ENCODE assay signal across 24 cellular contexts in the genomic region with DNA sequence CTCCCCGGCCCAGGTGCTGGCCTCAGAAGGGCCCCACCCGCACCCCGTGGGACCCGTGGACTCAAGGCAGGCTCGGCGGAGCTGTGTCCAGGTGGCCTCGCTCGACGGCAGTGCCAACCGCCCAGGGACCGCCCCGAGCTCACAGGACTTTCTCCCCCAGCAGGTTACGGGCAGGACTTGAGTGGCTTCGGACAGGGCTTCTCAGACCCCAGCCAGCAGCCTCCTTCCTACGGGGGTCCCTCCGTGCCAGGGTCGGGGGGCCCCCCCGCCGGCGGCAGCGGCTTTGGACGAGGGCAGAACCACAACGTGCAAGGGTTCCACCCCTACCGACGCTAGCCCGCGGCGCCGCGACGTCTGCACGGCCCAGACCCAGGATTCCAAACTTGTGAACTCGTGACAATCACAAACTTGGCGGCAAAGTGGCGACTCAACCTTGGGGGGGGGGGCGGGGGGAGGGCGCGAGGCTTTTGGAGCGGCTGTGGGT. TPM values are rescaled to one million over a fixed set of nuclear protein-coding genes. Genes with fewer than 3 reads are reported as not detected.
"Had no signal": no experiment of that assay in that cellular context is flagged by ENCODE, and none has a peak within 500 bp of the region (broad histone marks: within the 10 kb centered on the region; RNA-seq: fewer than 3 reads in every experiment).

No MANE protein-coding gene starts in this region.

- H3K4me3 Mint-ChIP-seq: activated CD8-positive, alpha-beta T cell treated with anti-CD3 and anti-CD28 coated beads, Interleukin-2, amount 10 ng/mL, durations not matched to agents 7 days and 5 days; activated naive CD8-positive, alpha-beta T cell treated with anti-CD3 and anti-CD28 coated beads, Interleukin-2, amount 10 ng/mL, durations not matched to agents 7 days and 5 days; T-helper 17 cell; WTC11 had no signal

- H3K27ac Mint-ChIP-seq: activated CD8-positive, alpha-beta T cell treated with anti-CD3 and anti-CD28 coated beads, Interleukin-2, amount 10 ng/mL, durations not matched to agents 7 days and 5 days; activated naive CD8-positive, alpha-beta T cell treated with anti-CD3 and anti-CD28 coated beads, Interleukin-2, amount 10 ng/mL, durations not matched to agents 7 days and 5 days had no signal

- H3K4me3 ChIP-seq: adrenal gland had no signal

- H3K27ac ChIP-seq: adrenal gland had no signal

- H3K9me3 ChIP-seq: adrenal gland had no signal

- H3K27me3 ChIP-seq: adrenal gland had no signal

- H3K27me3 Mint-ChIP-seq: activated naive CD8-positive, alpha-beta T cell treated with anti-CD3 and anti-CD28 coated beads, Interleukin-2, amount 10 ng/mL, durations not matched to agents 7 days and 5 days; T-helper 17 cell had no signal

- ATAC-seq: activated CD8-positive, alpha-beta T cell treated with anti-CD3 and anti-CD28 coated beads, Interleukin-2, amount 10 ng/mL, durations not matched to agents 7 days and 5 days; PC-3; T-helper 17 cell; WTC11 had no signal

- DNase-seq: activated CD4-positive, alpha-beta T cell treated with anti-CD3 and anti-CD28 coated beads for 48 hours; activated CD4-positive, alpha-beta T cell treated with anti-CD3 and anti-CD28 coated beads, Interleukin-2, amount 50 U/mL, for 4 hours; activated CD4-positive, CD25-positive, alpha-beta regulatory T cell treated with anti-CD3 and anti-CD28 coated beads, Interleukin-2, amount 50 U/mL, for 72 hours; activated CD8-positive, alpha-beta memory T cell treated with anti-CD3 and anti-CD28 coated beads, Interleukin-2, amount 50 U/mL, for 48 hours; activated CD8-positive, alpha-beta T cell treated with anti-CD3 and anti-CD28 coated beads, Interleukin-2, amount 10 ng/mL, durations not matched to agents 7 days and 5 days; activated naive CD4-positive, alpha-beta T cell treated with anti-CD3 and anti-CD28 coated beads, Interleukin-2, amount 50 U/mL, for 16 hours; activated naive CD8-positive, alpha-beta T cell treated with anti-CD3 and anti-CD28 coated beads, Interleukin-2, amount 10 ng/mL, durations not matched to agents 7 days and 5 days; activated T-cell treated with anti-CD3 and anti-CD28 coated beads, Interleukin-2, amount 50 U/mL, for 1 hour; adrenal gland; anterior cingulate cortex; caudate nucleus; MM.1S; NCI-H1105 treated with DMSO at 0.1 percent for 48 hours; NCI-H1436 treated with DMSO at 0.1 percent for 48 hours; NCI-H187; NCI-H2081 treated with DMSO at 0.1 percent for 48 hours; NCI-H446; NCI-H524; PC-3; SHP77 treated with DMSO at 0.1 percent for 48 hours; T-helper 17 cell; T-helper 9 cell had no signal

- FAIRE-seq: RCC 7860 had no signal

- H3K9me3 Mint-ChIP-seq: activated naive CD8-positive, alpha-beta T cell treated with anti-CD3 and anti-CD28 coated beads, Interleukin-2, amount 10 ng/mL, durations not matched to agents 7 days and 5 days; WTC11 had no signal

RNA-seq across cellular contexts. Expression of gene APC2, which starts 15.3 kb away (rescaled TPM):
- total RNA-seq: activated CD8-positive, alpha-beta T cell treated with anti-CD3 and anti-CD28 coated beads, Interleukin-2, amount 10 ng/mL, durations not matched to agents 7 days and 5 days had no signal
